Comparison of ENCODE assay signal across 1 cellular context in the genomic region with DNA sequence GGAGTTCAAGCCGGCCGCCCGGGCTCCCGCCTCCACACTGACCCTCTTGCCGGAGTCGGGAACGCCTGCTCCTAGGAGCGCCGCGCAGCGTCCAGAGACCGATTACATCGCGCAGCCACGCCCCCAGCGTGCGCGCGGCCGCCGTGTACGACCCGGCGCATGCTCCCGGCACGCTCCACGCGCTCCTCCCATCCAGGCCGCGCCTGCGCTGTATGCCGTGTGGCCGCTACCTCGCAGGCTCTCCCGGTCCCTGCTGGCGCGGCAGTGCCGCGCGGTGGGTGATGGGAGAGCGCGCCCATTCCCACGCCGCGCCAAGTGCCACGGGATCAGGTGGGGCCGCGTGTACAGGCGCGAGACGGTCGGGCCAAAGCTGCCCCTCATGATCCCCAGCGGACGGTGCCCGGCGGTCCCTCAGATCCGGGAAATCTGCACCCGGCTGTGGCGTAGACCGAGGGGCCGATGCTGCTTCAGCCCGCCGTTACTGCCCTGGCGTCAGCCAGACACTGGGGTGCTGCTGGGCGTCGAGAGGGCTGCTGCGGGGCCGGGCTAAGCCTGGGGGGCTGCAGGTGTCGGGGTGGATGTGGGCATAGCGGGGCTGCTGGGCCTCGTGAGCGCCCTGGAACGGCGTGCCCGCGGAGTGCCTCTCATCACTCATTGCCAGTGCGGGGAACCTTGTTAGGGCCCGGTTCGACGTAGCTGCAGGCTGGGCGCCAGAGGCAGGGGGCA.
TF ChIP-seq lines count a peak whose summit lies in the region.

A gene with protein sequence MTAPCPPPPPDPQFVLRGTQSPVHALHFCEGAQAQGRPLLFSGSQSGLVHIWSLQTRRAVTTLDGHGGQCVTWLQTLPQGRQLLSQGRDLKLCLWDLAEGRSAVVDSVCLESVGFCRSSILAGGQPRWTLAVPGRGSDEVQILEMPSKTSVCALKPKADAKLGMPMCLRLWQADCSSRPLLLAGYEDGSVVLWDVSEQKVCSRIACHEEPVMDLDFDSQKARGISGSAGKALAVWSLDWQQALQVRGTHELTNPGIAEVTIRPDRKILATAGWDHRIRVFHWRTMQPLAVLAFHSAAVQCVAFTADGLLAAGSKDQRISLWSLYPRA (minus strand): TSS at position 97 of the 726 bp plus-strand sequence. CDS start 33,519 bp downstream, outside the sequence.
A gene with protein sequence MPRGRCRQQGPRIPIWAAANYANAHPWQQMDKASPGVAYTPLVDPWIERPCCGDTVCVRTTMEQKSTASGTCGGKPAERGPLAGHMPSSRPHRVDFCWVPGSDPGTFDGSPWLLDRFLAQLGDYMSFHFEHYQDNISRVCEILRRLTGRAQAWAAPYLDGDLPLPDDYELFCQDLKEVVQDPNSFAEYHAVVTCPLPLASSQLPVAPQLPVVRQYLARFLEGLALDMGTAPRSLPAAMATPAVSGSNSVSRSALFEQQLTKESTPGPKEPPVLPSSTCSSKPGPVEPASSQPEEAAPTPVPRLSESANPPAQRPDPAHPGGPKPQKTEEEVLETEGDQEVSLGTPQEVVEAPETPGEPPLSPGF (minus strand): TSS at position 97 of the 726 bp plus-strand sequence. CDS start 2,613 bp downstream, outside the sequence.

TF ChIP-seq in K562, 482 proteins besides CTCF, POLR2A, EP300 and RAD21 (continued from another document and continues in another):
- TF ChIP-seq, protein P1, sequence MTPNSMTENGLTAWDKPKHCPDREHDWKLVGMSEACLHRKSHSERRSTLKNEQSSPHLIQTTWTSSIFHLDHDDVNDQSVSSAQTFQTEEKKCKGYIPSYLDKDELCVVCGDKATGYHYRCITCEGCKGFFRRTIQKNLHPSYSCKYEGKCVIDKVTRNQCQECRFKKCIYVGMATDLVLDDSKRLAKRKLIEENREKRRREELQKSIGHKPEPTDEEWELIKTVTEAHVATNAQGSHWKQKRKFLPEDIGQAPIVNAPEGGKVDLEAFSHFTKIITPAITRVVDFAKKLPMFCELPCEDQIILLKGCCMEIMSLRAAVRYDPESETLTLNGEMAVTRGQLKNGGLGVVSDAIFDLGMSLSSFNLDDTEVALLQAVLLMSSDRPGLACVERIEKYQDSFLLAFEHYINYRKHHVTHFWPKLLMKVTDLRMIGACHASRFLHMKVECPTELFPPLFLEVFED (CRISPR knock-in tag; conservative IDR thresholded peaks at IDR 0.05) = peak; percentile 33; the same call in 1 of the 2 replicates
- no peak for TF ChIP-seq MAFG (tag; conservative IDR thresholded peaks at IDR 0.05)
- TF ChIP-seq ELF4 (CRISPR knock-in tag; IDR thresholded peaks at IDR 0.05) = peak; percentile 3; the same call in 1 of the 2 replicates
- no peak for TF ChIP-seq ZNF347 (CRISPR knock-in tag; IDR thresholded peaks at IDR 0.05; ENCODE audit: low read depth)
- no peak for TF ChIP-seq ZFP30 (CRISPR knock-in tag; IDR thresholded peaks at IDR 0.05; ENCODE audit: borderline replicate concordance)
- peak; percentile 77 for TF ChIP-seq HCFC1 (IDR thresholded peaks at IDR 0.05; ENCODE audit: low read depth, low read length)
- no peak for TF ChIP-seq ZNF431 (CRISPR knock-in tag; IDR thresholded peaks at IDR 0.05)
- TF ChIP-seq ZC3H11A (IDR thresholded peaks at IDR 0.05; ENCODE audit: low read depth, low read length) = no peak; the same call in 1 of the 2 replicates
- no peak for TF ChIP-seq ARHGAP35 (IDR thresholded peaks at IDR 0.05; ENCODE audit: partially characterized antibody)
- TF ChIP-seq SMAD2 (IDR thresholded peaks at IDR 0.05; ENCODE audit: low read depth, low read length) = peak; percentile 35; the same call in 1 of the 2 replicates
- TF ChIP-seq, protein P2, sequence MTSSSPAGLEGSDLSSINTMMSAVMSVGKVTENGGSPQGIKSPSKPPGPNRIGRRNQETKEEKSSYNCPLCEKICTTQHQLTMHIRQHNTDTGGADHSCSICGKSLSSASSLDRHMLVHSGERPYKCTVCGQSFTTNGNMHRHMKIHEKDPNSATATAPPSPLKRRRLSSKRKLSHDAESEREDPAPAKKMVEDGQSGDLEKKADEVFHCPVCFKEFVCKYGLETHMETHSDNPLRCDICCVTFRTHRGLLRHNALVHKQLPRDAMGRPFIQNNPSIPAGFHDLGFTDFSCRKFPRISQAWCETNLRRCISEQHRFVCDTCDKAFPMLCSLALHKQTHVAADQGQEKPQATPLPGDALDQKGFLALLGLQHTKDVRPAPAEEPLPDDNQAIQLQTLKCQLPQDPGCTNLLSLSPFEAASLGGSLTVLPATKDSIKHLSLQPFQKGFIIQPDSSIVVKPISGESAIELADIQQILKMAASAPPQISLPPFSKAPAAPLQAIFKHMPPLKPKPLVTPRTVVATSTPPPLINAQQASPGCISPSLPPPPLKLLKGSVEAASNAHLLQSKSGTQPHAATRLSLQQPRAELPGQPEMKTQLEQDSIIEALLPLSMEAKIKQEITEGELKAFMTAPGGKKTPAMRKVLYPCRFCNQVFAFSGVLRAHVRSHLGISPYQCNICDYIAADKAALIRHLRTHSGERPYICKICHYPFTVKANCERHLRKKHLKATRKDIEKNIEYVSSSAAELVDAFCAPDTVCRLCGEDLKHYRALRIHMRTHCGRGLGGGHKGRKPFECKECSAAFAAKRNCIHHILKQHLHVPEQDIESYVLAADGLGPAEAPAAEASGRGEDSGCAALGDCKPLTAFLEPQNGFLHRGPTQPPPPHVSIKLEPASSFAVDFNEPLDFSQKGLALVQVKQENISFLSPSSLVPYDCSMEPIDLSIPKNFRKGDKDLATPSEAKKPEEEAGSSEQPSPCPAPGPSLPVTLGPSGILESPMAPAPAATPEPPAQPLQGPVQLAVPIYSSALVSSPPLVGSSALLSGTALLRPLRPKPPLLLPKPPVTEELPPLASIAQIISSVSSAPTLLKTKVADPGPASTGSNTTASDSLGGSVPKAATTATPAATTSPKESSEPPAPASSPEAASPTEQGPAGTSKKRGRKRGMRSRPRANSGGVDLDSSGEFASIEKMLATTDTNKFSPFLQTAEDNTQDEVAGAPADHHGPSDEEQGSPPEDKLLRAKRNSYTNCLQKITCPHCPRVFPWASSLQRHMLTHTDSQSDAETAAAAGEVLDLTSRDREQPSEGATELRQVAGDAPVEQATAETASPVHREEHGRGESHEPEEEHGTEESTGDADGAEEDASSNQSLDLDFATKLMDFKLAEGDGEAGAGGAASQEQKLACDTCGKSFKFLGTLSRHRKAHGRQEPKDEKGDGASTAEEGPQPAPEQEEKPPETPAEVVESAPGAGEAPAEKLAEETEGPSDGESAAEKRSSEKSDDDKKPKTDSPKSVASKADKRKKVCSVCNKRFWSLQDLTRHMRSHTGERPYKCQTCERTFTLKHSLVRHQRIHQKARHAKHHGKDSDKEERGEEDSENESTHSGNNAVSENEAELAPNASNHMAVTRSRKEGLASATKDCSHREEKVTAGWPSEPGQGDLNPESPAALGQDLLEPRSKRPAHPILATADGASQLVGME (CRISPR knock-in tag; IDR thresholded peaks at IDR 0.05) = peak; percentile 67; the same call in 1 of the 2 replicates
- TF ChIP-seq CXXC5 (CRISPR knock-in tag; IDR thresholded peaks at IDR 0.05) = peak; percentile 100
- TF ChIP-seq, protein P3, sequence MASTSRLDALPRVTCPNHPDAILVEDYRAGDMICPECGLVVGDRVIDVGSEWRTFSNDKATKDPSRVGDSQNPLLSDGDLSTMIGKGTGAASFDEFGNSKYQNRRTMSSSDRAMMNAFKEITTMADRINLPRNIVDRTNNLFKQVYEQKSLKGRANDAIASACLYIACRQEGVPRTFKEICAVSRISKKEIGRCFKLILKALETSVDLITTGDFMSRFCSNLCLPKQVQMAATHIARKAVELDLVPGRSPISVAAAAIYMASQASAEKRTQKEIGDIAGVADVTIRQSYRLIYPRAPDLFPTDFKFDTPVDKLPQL (IDR thresholded peaks at IDR 0.05; ENCODE audit: extremely low read depth, insufficient read length) = no peak
- TF ChIP-seq HNRNPLL (IDR thresholded peaks at IDR 0.05; ENCODE audit: low read depth, low read length, poor library complexity, severe bottlenecking) = peak; percentile 93
- TF ChIP-seq ZNF197 (CRISPR knock-in tag; IDR thresholded peaks at IDR 0.05; ENCODE audit: low read depth) = no peak
- no peak for TF ChIP-seq ZNF707 (CRISPR knock-in tag; conservative IDR thresholded peaks at IDR 0.05)
- TF ChIP-seq SRF (CRISPR knock-in tag; IDR thresholded peaks at IDR 0.05) = peak in 1 of 2 experiments; percentile 24; a peak in 1 of 4 replicates
- TF ChIP-seq ZNF584 (CRISPR knock-in tag; IDR thresholded peaks at IDR 0.05; ENCODE audit: low read depth) = no peak
- TF ChIP-seq RHOXF2B (CRISPR knock-in tag; conservative IDR thresholded peaks at IDR 0.05) = peak; percentile 95; the same call in 1 of the 2 replicates
- peak; percentile 49 for TF ChIP-seq ZNF324 (CRISPR knock-in tag; IDR thresholded peaks at IDR 0.05)
- no peak for TF ChIP-seq TEAD4 (IDR thresholded peaks at IDR 0.05; ENCODE audit: low read length)
- no peak for TF ChIP-seq TEAD4 (CRISPR knock-in tag; IDR thresholded peaks at IDR 0.05; ENCODE audit: borderline replicate concordance)
- no peak for TF ChIP-seq ZNF445 (CRISPR knock-in tag; IDR thresholded peaks at IDR 0.05; ENCODE audit: low read depth)
- TF ChIP-seq PHB (CRISPR knock-in tag; IDR thresholded peaks at IDR 0.05) = no peak
- TF ChIP-seq FOXA3 (CRISPR knock-in tag; conservative IDR thresholded peaks at IDR 0.05 in 1 of 2, IDR thresholded peaks at IDR 0.05 in 1 of 2) = no peak
- TF ChIP-seq KLF10 (CRISPR knock-in tag; IDR thresholded peaks at IDR 0.05) = no peak
- peak; percentile 59; the same call in 1 of the 2 replicates for TF ChIP-seq ZNF274 (IDR thresholded peaks at IDR 0.05; ENCODE audit: borderline replicate concordance, low read depth, low read length)
- TF ChIP-seq GABPA (tag; conservative IDR thresholded peaks at IDR 0.05; ENCODE audit: low read depth) = no peak
- TF ChIP-seq GABPB2 (CRISPR knock-in tag; conservative IDR thresholded peaks at IDR 0.05) = peak; percentile 90
- TF ChIP-seq, protein P4, sequence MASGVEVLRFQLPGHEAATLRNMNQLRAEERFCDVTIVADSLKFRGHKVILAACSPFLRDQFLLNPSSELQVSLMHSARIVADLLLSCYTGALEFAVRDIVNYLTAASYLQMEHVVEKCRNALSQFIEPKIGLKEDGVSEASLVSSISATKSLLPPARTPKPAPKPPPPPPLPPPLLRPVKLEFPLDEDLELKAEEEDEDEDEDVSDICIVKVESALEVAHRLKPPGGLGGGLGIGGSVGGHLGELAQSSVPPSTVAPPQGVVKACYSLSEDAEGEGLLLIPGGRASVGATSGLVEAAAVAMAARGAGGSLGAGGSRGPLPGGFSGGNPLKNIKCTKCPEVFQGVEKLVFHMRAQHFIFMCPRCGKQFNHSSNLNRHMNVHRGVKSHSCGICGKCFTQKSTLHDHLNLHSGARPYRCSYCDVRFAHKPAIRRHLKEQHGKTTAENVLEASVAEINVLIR (CRISPR knock-in tag; IDR thresholded peaks at IDR 0.05) = peak; percentile 48
- TF ChIP-seq, protein P5, sequence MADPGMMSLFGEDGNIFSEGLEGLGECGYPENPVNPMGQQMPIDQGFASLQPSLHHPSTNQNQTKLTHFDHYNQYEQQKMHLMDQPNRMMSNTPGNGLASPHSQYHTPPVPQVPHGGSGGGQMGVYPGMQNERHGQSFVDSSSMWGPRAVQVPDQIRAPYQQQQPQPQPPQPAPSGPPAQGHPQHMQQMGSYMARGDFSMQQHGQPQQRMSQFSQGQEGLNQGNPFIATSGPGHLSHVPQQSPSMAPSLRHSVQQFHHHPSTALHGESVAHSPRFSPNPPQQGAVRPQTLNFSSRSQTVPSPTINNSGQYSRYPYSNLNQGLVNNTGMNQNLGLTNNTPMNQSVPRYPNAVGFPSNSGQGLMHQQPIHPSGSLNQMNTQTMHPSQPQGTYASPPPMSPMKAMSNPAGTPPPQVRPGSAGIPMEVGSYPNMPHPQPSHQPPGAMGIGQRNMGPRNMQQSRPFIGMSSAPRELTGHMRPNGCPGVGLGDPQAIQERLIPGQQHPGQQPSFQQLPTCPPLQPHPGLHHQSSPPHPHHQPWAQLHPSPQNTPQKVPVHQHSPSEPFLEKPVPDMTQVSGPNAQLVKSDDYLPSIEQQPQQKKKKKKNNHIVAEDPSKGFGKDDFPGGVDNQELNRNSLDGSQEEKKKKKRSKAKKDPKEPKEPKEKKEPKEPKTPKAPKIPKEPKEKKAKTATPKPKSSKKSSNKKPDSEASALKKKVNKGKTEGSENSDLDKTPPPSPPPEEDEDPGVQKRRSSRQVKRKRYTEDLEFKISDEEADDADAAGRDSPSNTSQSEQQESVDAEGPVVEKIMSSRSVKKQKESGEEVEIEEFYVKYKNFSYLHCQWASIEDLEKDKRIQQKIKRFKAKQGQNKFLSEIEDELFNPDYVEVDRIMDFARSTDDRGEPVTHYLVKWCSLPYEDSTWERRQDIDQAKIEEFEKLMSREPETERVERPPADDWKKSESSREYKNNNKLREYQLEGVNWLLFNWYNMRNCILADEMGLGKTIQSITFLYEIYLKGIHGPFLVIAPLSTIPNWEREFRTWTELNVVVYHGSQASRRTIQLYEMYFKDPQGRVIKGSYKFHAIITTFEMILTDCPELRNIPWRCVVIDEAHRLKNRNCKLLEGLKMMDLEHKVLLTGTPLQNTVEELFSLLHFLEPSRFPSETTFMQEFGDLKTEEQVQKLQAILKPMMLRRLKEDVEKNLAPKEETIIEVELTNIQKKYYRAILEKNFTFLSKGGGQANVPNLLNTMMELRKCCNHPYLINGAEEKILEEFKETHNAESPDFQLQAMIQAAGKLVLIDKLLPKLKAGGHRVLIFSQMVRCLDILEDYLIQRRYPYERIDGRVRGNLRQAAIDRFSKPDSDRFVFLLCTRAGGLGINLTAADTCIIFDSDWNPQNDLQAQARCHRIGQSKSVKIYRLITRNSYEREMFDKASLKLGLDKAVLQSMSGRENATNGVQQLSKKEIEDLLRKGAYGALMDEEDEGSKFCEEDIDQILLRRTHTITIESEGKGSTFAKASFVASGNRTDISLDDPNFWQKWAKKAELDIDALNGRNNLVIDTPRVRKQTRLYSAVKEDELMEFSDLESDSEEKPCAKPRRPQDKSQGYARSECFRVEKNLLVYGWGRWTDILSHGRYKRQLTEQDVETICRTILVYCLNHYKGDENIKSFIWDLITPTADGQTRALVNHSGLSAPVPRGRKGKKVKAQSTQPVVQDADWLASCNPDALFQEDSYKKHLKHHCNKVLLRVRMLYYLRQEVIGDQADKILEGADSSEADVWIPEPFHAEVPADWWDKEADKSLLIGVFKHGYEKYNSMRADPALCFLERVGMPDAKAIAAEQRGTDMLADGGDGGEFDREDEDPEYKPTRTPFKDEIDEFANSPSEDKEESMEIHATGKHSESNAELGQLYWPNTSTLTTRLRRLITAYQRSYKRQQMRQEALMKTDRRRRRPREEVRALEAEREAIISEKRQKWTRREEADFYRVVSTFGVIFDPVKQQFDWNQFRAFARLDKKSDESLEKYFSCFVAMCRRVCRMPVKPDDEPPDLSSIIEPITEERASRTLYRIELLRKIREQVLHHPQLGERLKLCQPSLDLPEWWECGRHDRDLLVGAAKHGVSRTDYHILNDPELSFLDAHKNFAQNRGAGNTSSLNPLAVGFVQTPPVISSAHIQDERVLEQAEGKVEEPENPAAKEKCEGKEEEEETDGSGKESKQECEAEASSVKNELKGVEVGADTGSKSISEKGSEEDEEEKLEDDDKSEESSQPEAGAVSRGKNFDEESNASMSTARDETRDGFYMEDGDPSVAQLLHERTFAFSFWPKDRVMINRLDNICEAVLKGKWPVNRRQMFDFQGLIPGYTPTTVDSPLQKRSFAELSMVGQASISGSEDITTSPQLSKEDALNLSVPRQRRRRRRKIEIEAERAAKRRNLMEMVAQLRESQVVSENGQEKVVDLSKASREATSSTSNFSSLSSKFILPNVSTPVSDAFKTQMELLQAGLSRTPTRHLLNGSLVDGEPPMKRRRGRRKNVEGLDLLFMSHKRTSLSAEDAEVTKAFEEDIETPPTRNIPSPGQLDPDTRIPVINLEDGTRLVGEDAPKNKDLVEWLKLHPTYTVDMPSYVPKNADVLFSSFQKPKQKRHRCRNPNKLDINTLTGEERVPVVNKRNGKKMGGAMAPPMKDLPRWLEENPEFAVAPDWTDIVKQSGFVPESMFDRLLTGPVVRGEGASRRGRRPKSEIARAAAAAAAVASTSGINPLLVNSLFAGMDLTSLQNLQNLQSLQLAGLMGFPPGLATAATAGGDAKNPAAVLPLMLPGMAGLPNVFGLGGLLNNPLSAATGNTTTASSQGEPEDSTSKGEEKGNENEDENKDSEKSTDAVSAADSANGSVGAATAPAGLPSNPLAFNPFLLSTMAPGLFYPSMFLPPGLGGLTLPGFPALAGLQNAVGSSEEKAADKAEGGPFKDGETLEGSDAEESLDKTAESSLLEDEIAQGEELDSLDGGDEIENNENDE (IDR thresholded peaks at IDR 0.05; ENCODE audit: low read depth, low read length) = peak; percentile 79
